In the genomic region with DNA sequence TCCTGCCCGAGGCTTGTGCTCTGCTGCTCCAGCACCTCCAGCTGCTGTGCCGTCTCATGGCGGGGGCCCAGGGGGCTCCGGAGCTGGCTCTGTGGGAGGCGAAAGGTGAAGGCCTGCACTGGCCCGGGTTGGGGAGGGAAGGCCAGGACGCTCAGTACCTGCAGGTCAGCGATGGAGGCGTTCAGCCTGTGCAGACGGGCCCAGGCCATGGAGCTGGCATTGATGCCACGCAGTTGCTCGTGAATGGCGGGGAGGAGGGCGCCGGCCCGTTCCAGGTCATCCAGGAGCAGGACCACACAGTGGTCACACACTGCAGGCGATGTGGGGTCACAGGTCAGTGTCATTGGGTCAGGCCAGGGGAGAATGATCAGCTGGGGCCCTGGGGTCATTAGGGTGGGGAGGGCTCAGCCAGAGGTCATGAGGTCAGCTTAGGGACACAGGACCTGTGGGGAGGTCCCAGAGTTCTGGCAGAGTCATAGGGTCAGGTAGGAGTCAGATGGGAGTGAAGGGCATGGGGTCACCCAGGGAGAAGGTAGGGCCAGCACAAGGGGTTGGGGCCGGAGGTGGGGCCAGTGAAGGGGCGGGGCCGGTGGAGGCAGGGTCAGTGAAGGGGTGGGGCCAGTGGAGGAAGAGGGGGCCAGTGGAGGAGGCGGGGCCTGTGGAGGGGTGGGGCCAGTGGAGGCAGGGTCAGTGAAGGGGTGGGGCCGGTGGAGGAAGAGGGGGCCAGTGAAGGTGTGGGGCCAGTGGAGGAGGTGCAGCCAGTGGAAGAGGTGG, we compare ENCODE assay signal across 15 cellular contexts. TPM values are rescaled to one million over a fixed set of nuclear protein-coding genes. Genes with fewer than 3 reads are reported as not detected.
DNase-seq lines count a peak whose midpoint lies in the region; ATAC-seq and TF ChIP-seq lines count a peak whose summit lies in the region.
"Had no signal": no experiment of that assay in that cellular context is flagged by ENCODE, and none has a peak within 500 bp of the region (broad histone marks: within the 10 kb centered on the region; RNA-seq: fewer than 3 reads in every experiment).

No MANE protein-coding gene starts in this region.

- no peaks in the 10 kb centered on the region for H3K9me3 ChIP-seq in osteoblast (ENCODE audit: low read depth, low read length)

- CTCF ChIA-PET in activated CD8-positive, alpha-beta T cell treated with anti-CD3 and anti-CD28 coated beads for 36 hours (lab: Charles Lee): no interaction called here

- no peaks in the 10 kb centered on the region for H3K36me3 ChIP-seq in osteoblast (ENCODE audit: insufficient read depth, low read length)

- H4K20me1 ChIP-seq in osteoblast (ENCODE audit: insufficient read depth, low read length): no peaks in the 10 kb centered on the region

- no peak overlapping the region for H3K27ac Mint-ChIP-seq in activated CD8-positive, alpha-beta T cell treated with anti-CD3 and anti-CD28 coated beads for 36 hours
- H3K27ac Mint-ChIP-seq: activated naive CD4-positive, alpha-beta T cell treated with anti-CD3 and anti-CD28 coated beads, Interleukin-2, amount 50 U/mL, for 24 hours; dendritic cell treated with granulocyte-macrophage colony-stimulating factor and Interleukin-4, amounts not matched to agents 40 ng/mL and 50 ng/mL, for 4 days had no signal

- no peaks in the 10 kb centered on the region for H3K27me3 ChIP-seq in osteoblast (ENCODE audit: insufficient read depth, low read length)

- H3K9me3 Mint-ChIP-seq in activated CD8-positive, alpha-beta T cell treated with anti-CD3 and anti-CD28 coated beads for 36 hours: no peaks in the 10 kb centered on the region
- H3K9me3 Mint-ChIP-seq: activated naive CD4-positive, alpha-beta T cell treated with anti-CD3 and anti-CD28 coated beads, Interleukin-2, amount 50 U/mL, for 24 hours; dendritic cell treated with granulocyte-macrophage colony-stimulating factor and Interleukin-4, amounts not matched to agents 40 ng/mL and 50 ng/mL, for 4 days had no signal

- no peaks in the 10 kb centered on the region for H3K27me3 Mint-ChIP-seq in activated CD8-positive, alpha-beta T cell treated with anti-CD3 and anti-CD28 coated beads for 36 hours
- H3K27me3 Mint-ChIP-seq: activated naive CD4-positive, alpha-beta T cell treated with anti-CD3 and anti-CD28 coated beads, Interleukin-2, amount 50 U/mL, for 24 hours; dendritic cell treated with granulocyte-macrophage colony-stimulating factor and Interleukin-4, amounts not matched to agents 40 ng/mL and 50 ng/mL, for 4 days had no signal

- POLR2A ChIA-PET in activated CD8-positive, alpha-beta T cell treated with anti-CD3 and anti-CD28 coated beads for 36 hours (lab: Charles Lee): no interaction called here

- H2AFZ ChIP-seq in osteoblast (ENCODE audit: low read length): no peak overlapping the region

- intact Hi-C loops in activated CD8-positive, alpha-beta T cell treated with anti-CD3 and anti-CD28 coated beads for 36 hours (cut with micrococcal nuclease): no loop called here

- DNase-seq in COLO668 (lab: John Stamatoyannopoulos, UW; ENCODE audit: unreplicated experiment) (peak; percentile 21), HK-2 (ENCODE audit: unreplicated experiment) (peak; percentile 36), left lobe of liver (ENCODE audit: low spot score) (peak; percentile 86), osteoblast (ENCODE audit: insufficient read length, low spot score, missing footprints) (no peak), NCI-H1930 (lab: John Stamatoyannopoulos, UW) (no peak), omental fat pad (ENCODE audit: low spot score) (no peak)
- peak; percentile 42 for DNase-seq in activated CD8-positive, alpha-beta T cell treated with anti-CD3 and anti-CD28 coated beads for 36 hours
- DNase-seq: activated CD4-positive, alpha-beta T cell treated with anti-CD3 and anti-CD28 coated beads, Interleukin-2, amount 50 U/mL, for 1 hour; head of caudate nucleus; midbrain; NCI-H2029 had no signal

- H3K36me3 Mint-ChIP-seq in activated CD8-positive, alpha-beta T cell treated with anti-CD3 and anti-CD28 coated beads for 36 hours (ENCODE audit: low read depth): no peaks in the 10 kb centered on the region
- H3K36me3 Mint-ChIP-seq: activated naive CD4-positive, alpha-beta T cell treated with anti-CD3 and anti-CD28 coated beads, Interleukin-2, amount 50 U/mL, for 24 hours had no signal

- no peak overlapping the region for H3K27ac ChIP-seq in osteoblast (ENCODE audit: low read depth, low read length)
- H3K27ac ChIP-seq: SK-N-MC had no signal

- no peak for TF ChIP-seq CTCF in activated CD8-positive, alpha-beta T cell treated with anti-CD3 and anti-CD28 coated beads for 36 hours (IDR thresholded peaks at IDR 0.05)
- TF ChIP-seq CTCF in osteoblast (IDR thresholded peaks at IDR 0.05; ENCODE audit: extremely low read depth, low read depth, low read length) (no peak), omental fat pad (IDR thresholded peaks at IDR 0.05) (no peak)

- no peak overlapping the region for H3K4me3 ChIP-seq in osteoblast (ENCODE audit: insufficient read depth, low read length)
- H3K4me3 ChIP-seq: SK-N-MC had no signal

- ATAC-seq in activated CD8-positive, alpha-beta T cell treated with anti-CD3 and anti-CD28 coated beads for 36 hours: peak; percentile 35
- peak; percentile 78 for ATAC-seq in left lobe of liver
- no peak for ATAC-seq in omental fat pad (ENCODE audit: low FRiP score)
- no peak for ATAC-seq in HG03439 (IDR thresholded peaks at IDR 0.05; ENCODE audit: unreplicated experiment)

- H3K4me1 ChIP-seq in osteoblast (ENCODE audit: insufficient read depth, low read length): no peaks in the 10 kb centered on the region

- no peaks in the 10 kb centered on the region for H3K79me2 ChIP-seq in osteoblast (ENCODE audit: insufficient read depth, low read length)

- H3K4me2 ChIP-seq in osteoblast (ENCODE audit: insufficient read depth, low read length): no peak overlapping the region

- no peak overlapping the region for H3K4me3 Mint-ChIP-seq in activated CD8-positive, alpha-beta T cell treated with anti-CD3 and anti-CD28 coated beads for 36 hours
- H3K4me3 Mint-ChIP-seq: activated naive CD4-positive, alpha-beta T cell treated with anti-CD3 and anti-CD28 coated beads, Interleukin-2, amount 50 U/mL, for 24 hours; dendritic cell treated with granulocyte-macrophage colony-stimulating factor and Interleukin-4, amounts not matched to agents 40 ng/mL and 50 ng/mL, for 4 days had no signal

- no peaks in the 10 kb centered on the region for H3K4me1 Mint-ChIP-seq in activated CD8-positive, alpha-beta T cell treated with anti-CD3 and anti-CD28 coated beads for 36 hours (ENCODE audit: low read depth)
- H3K4me1 Mint-ChIP-seq: activated naive CD4-positive, alpha-beta T cell treated with anti-CD3 and anti-CD28 coated beads, Interleukin-2, amount 50 U/mL, for 24 hours had no signal

RNA-seq across cellular contexts. Expression of a gene that starts 18.0 kb away (rescaled TPM):
- 100 to 1,000 TPM; 110 to 115 TPM for total RNA-seq in activated CD8-positive, alpha-beta T cell treated with anti-CD3 and anti-CD28 coated beads for 36 hours
- total RNA-seq in left lobe of liver: 61.0 TPM
- total RNA-seq in osteoblast: 93.1 and 103 TPM in 2 replicates
- 100 to 1,000 TPM in 3 of 4 donors, 10 to 100 TPM in 1; 97.7 to 164 (median 111) TPM for total RNA-seq in omental fat pad

RNA-seq across cellular contexts. Expression of a gene that starts 46.3 kb away (rescaled TPM):
- under 1 TPM; 0.25 to 0.76 TPM for total RNA-seq in activated CD8-positive, alpha-beta T cell treated with anti-CD3 and anti-CD28 coated beads for 36 hours
- total RNA-seq in left lobe of liver (112 TPM), osteoblast (0.88 and 2.2 TPM in 2 replicates), omental fat pad (100 to 1,000 TPM in 1 of 4 donors, 10 to 100 TPM in 3; 45.5 to 115 (median 62.5) TPM)

Comparison
In these comparisons a context has a peak if more than half of its experiments do, and no peak if none do; other contexts are left out.
1. DNase-seq: peak in COLO668 (single experiment), HK-2 (single experiment), activated CD8-positive, alpha-beta T cell treated with anti-CD3 and anti-CD28 coated beads for 36 hours (single experiment) and left lobe of liver (single experiment); none in osteoblast (single experiment), NCI-H1930 (0 of 2) and omental fat pad (single experiment).
2. ATAC-seq: peak in activated CD8-positive, alpha-beta T cell treated with anti-CD3 and anti-CD28 coated beads for 36 hours (single experiment) and left lobe of liver (single experiment); none in omental fat pad (single experiment) and HG03439 (single experiment).
3. RNA of a gene that starts 46.3 kb away (total RNA-seq): 112 TPM in left lobe of liver (single experiment) and 45.5 to 115 TPM in omental fat pad; 0.88 to 2.2 TPM in osteoblast and 0.25 to 0.76 TPM in activated CD8-positive, alpha-beta T cell treated with anti-CD3 and anti-CD28 coated beads for 36 hours; every median in the first group is over 10 times any median in the second.